In genomic region chr17:48483471-48484131, GRCh38 we compare ENCODE assay signal across 9 cellular contexts. TPM values are rescaled to one million over a fixed set of nuclear protein-coding genes. Genes with fewer than 3 reads are reported as not detected.
DNase-seq lines count a peak whose midpoint lies in the region; ATAC-seq and TF ChIP-seq lines count a peak whose summit lies in the region.
"Had no signal": no experiment of that assay in that cellular context is flagged by ENCODE, and none has a peak within 500 bp of the region (broad histone marks: within the 10 kb centered on the region; RNA-seq: fewer than 3 reads in every experiment).

No MANE protein-coding gene starts in this region.

- H3K4me1 ChIP-seq in sigmoid colon: peaks cover 0 to 20% (median 13%) of the 10 kb centered on the region in 4 donors

- DNase-seq in 8988T: peak; percentile 57
- peak; percentile 75 for DNase-seq in RWPE1 (ENCODE audit: low spot score)
- DNase-seq in cardiac fibroblast (ENCODE audit: low read depth in 2 of 2): peak; percentile 83 to 99
- DNase-seq in sigmoid colon: peak; percentile 79
- DNase-seq in progenitor cell of endocrine pancreas (ENCODE audit: low spot score, unreplicated experiment): no peak
- no peak for DNase-seq in immature natural killer cell
- no peak for DNase-seq in GM20000 (ENCODE audit: low spot score)

- intact Hi-C loops in sigmoid colon (cut with DNase I): no loop called here

- no peaks in the 10 kb centered on the region for H3K36me3 ChIP-seq in sigmoid colon

- ATAC-seq in GM19438 (IDR thresholded peaks at IDR 0.05; ENCODE audit: low read depth, unreplicated experiment): peak; percentile 56

- H3K9me3 Mint-ChIP-seq in progenitor cell of endocrine pancreas (ENCODE audit: low read depth): no peaks in the 10 kb centered on the region
- no peaks in the 10 kb centered on the region for H3K9me3 Mint-ChIP-seq in immature natural killer cell

- H3K27ac Mint-ChIP-seq in progenitor cell of endocrine pancreas: no peak overlapping the region
- peak overlapping the region in 3 of 6 donors; percentile 19 to 53 (median 44) for H3K27ac Mint-ChIP-seq in immature natural killer cell
- H3K27ac Mint-ChIP-seq: activated naive CD8-positive, alpha-beta T cell had no signal

- 31 to 62% methylated on average over 6 of the region's 6 CpGs for WGBS in sigmoid colon, 2 donors

- TF ChIP-seq POLR2A in sigmoid colon (IDR thresholded peaks at IDR 0.05): no peak

- H3K36me3 Mint-ChIP-seq in progenitor cell of endocrine pancreas (ENCODE audit: insufficient read depth): no peaks in the 10 kb centered on the region
- H3K36me3 Mint-ChIP-seq in immature natural killer cell: no peaks in the 10 kb centered on the region
- H3K36me3 Mint-ChIP-seq: activated naive CD8-positive, alpha-beta T cell had no signal

- CTCF ChIA-PET in RWPE1 (lab: Yijun Ruan, JAX): interaction anchor here (0.6 to 1.4 kb wide), 4 partner anchors 9 to 786 kb away, joined by 3 to 6 read pairs (median 4); no protein-coding TSS in a partner anchor

- TF ChIP-seq CTCF in RWPE1 (conservative IDR thresholded peaks at IDR 0.05; ENCODE audit: low read depth) (no peak), cardiac fibroblast (IDR thresholded peaks at IDR 0.05; ENCODE audit: low read depth, low read length) (no peak), sigmoid colon (IDR thresholded peaks at IDR 0.05) (no peak), progenitor cell of endocrine pancreas (IDR thresholded peaks at IDR 0.05; ENCODE audit: unreplicated experiment) (no peak), GM20000 (IDR thresholded peaks at IDR 0.05; ENCODE audit: extremely low read depth, missing control alignments) (no peak)

- no peaks in the 10 kb centered on the region for H3K4me1 Mint-ChIP-seq in progenitor cell of endocrine pancreas (ENCODE audit: low read depth)
- H3K4me1 Mint-ChIP-seq in immature natural killer cell: peaks cover 23 to 32% of the 10 kb centered on the region in 2 donors

- no peaks in the 10 kb centered on the region for H3K27me3 ChIP-seq in sigmoid colon

- no peak for TF ChIP-seq EP300 in sigmoid colon (IDR thresholded peaks at IDR 0.05)

- POLR2A ChIA-PET in RWPE1 (lab: Yijun Ruan, JAX; ENCODE audit: low non-redundant PET): no interaction called here

- H3K9me3 ChIP-seq in sigmoid colon: no peaks in the 10 kb centered on the region

- H3K4me3 Mint-ChIP-seq in progenitor cell of endocrine pancreas (ENCODE audit: low read depth) (no peak overlapping the region), immature natural killer cell (peak overlapping the region in 1 of 5 donors; percentile 17)
- H3K4me3 Mint-ChIP-seq: activated naive CD8-positive, alpha-beta T cell had no signal

- peaks cover 37% of the 10 kb centered on the region for H3K27me3 Mint-ChIP-seq in progenitor cell of endocrine pancreas
- H3K27me3 Mint-ChIP-seq in immature natural killer cell (ENCODE audit: low read depth in 3 of 3): peaks cover 4 to 12% (median 4%) of the 10 kb centered on the region in 3 donors

- H3K27ac ChIP-seq in RWPE1: peak overlapping the region; percentile 92
- peak overlapping the region in 3 of 4 donors; percentile 18 to 72 (median 41) for H3K27ac ChIP-seq in sigmoid colon

- H3K4me3 ChIP-seq in cardiac fibroblast (replicated peaks in 1 of 2; ENCODE audit: low read depth in 2 of 2, low read length in 2 of 2) (no peak overlapping the region), sigmoid colon (no peak overlapping the region)

RNA-seq across cellular contexts. Expression of gene HOXB1, which starts 47.2 kb away (rescaled TPM):
- total RNA-seq in sigmoid colon (under 1 TPM in 1 of 4 donors, not detected in 3; 0.27 TPM), progenitor cell of endocrine pancreas (0.96 and 2.2 TPM in 2 replicates)
- polyA plus RNA-seq in sigmoid colon (under 1 TPM in 2 of 3 donors, not detected in 1; 0.60 to 0.92 TPM), immature natural killer cell (not detected)

RNA-seq across cellular contexts. Expression of gene SKAP1, which starts 53.6 kb away (rescaled TPM):
- total RNA-seq in sigmoid colon (1 to 10 TPM in 1 of 4 donors, under 1 TPM in 2, not detected in 1; 0.36 to 1.2 (median 0.41) TPM), progenitor cell of endocrine pancreas (0.69 and 1.0 TPM in 2 replicates)
- polyA plus RNA-seq in sigmoid colon (10 to 100 TPM in 1 of 3 donors, 1 to 10 TPM in 2; 1.6 to 10.3 (median 1.8) TPM), immature natural killer cell (100 to 1,000 TPM; 325 to 458 (median 329) TPM)

Comparison
In these comparisons a context has a peak if more than half of its experiments do, and no peak if none do; other contexts are left out.
1. DNase-seq: peak in 8988T (single experiment), RWPE1 (single experiment), cardiac fibroblast (2 of 2) and sigmoid colon (single experiment); none in progenitor cell of endocrine pancreas (single experiment), immature natural killer cell (0 of 3) and GM20000 (single experiment).